8 cellular contexts compared by ENCODE assay signal in the genomic region with DNA sequence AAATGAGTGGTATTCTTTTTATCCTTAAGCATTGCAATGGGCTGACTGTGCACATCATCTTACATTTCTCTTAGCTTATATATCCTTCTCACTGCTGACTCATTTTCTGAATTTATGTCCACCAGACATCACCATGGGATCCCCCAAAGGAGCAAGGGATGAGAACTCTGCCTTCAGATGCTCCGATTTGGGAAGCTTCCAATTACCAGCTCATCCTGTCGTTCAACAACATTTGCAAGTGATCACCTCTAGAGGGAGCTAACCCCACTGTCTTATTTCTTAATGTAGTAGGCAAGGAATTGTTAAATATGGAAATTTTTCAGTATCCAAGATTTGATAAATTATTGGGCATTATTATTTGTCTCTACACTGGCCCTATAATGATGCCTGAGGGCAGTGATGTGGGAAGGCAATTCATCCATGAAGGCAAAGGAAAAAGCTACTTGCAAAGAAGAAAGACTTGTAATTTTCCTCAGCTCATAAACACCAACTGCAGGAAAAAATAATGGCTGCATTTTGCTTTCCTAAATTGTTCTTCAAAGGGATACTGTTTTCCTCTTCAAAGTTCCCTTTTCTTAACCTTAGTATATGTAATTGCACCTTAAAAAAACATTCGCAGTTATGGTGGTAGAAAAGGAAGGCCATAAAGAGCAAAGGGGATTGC.
DNase-seq lines count a peak whose midpoint lies in the region; ATAC-seq, FAIRE-seq and TF ChIP-seq lines count a peak whose summit lies in the region.
"Had no signal": no experiment of that assay in that cellular context is flagged by ENCODE, and none has a peak within 500 bp of the region (broad histone marks: within the 10 kb centered on the region; RNA-seq: fewer than 3 reads in every experiment).

No MANE protein-coding gene starts in this region.

- peak; percentile 67 for TF ChIP-seq CTCF in GM10266 (IDR thresholded peaks at IDR 0.05; ENCODE audit: control insufficient read depth, insufficient read depth, low read depth, missing control alignments)
- TF ChIP-seq CTCF in WERI-Rb-1 (IDR thresholded peaks at IDR 0.05; ENCODE audit: low read depth, low read length), result peak; percentile 61

- ATAC-seq in HG03442 (IDR thresholded peaks at IDR 0.05; ENCODE audit: unreplicated experiment) (peak; percentile 42), GM18873 (IDR thresholded peaks at IDR 0.05; ENCODE audit: low FRiP score, unreplicated experiment) (no peak)

- peak; percentile 93 for FAIRE-seq in islet of Langerhans (lab: Jason Lieb, UNC)

- H3K36me3 ChIP-seq in WERI-Rb-1, result no peaks in the 10 kb centered on the region

- no peak overlapping the region for H3K4me3 ChIP-seq in WERI-Rb-1 (ENCODE audit: low read depth, low read length)

- DNase-seq in GM10266 (ENCODE audit: extremely low spot score) (peak; percentile 32), WERI-Rb-1 (no peak), islet precursor cell (no peak), MV-4-11 (lab: John Stamatoyannopoulos, UW) (no peak)
- DNase-seq: activated B cell treated with CpG ODN at 0.5 μM for 24 hours had no signal

- no peaks in the 10 kb centered on the region for H3K9me3 ChIP-seq in WERI-Rb-1 (ENCODE audit: severe bottlenecking)

- H3K27me3 ChIP-seq in WERI-Rb-1 (ENCODE audit: insufficient read depth, low read depth, severe bottlenecking), result no peaks in the 10 kb centered on the region

- H3K27ac ChIP-seq in WERI-Rb-1, result no peak overlapping the region
